Comparison of ENCODE assay signal across 8 cellular contexts in genomic region chr9:37415011-37415719, GRCh38. TPM values are rescaled to one million over a fixed set of nuclear protein-coding genes. Genes with fewer than 3 reads are reported as not detected.
DNase-seq lines count a peak whose midpoint lies in the region; ATAC-seq and TF ChIP-seq lines count a peak whose summit lies in the region.

No MANE protein-coding gene starts in this region.

- peaks cover 23% of the 10 kb centered on the region for H3F3A ChIP-seq in PC-9 (ENCODE audit: insufficient read depth, low read depth)

- H3K4me1 Mint-ChIP-seq in activated T-helper 1 cell treated with anti-CD3 and anti-CD28 coated beads, Interleukin-12 subunit alpha, Interleukin-12 subunit beta, Interleukin-2, Interleukin-4 antibody, amounts not matched to agents 30 ng/mL and 10 ng/mL and 1 ng/mL, durations not matched to agents 14 hours and 24 hours and 36 hours (ENCODE audit: low read depth): peaks cover 12% of the 10 kb centered on the region

- H3K4me3 ChIP-seq in HUES64 (ENCODE audit: low read length): peak overlapping the region; percentile 20
- no peak overlapping the region for H3K4me3 ChIP-seq in PC-9
- no peak overlapping the region for H3K4me3 ChIP-seq in neutrophil (ENCODE audit: low read depth in 1 of 2, low read length in 1 of 2)

- CTCF ChIA-PET in PC-9 (lab: Charles Lee): interaction anchor here (0.7 to 0.9 kb wide), 2 partner anchors 419 to 632 kb away, joined by 4 to 8 read pairs; no protein-coding TSS in a partner anchor

- DNase-seq in EH (ENCODE audit: low read depth) (peak; percentile 84), PC-9 (peak; percentile 70 to 71), fibroblast of the conjunctiva (ENCODE audit: low read depth) (peak; percentile 50), stromal cell of bone marrow (ENCODE audit: low read depth) (peak; percentile 46)
- DNase-seq in activated T-helper 1 cell treated with anti-CD3 and anti-CD28 coated beads, Interleukin-12 subunit alpha, Interleukin-12 subunit beta, Interleukin-2, Interleukin-4 antibody, amounts not matched to agents 30 ng/mL and 10 ng/mL and 1 ng/mL, durations not matched to agents 14 hours and 24 hours and 36 hours (ENCODE audit: low spot score): peak; percentile 69

- H3K9me2 ChIP-seq in PC-9 (ENCODE audit: insufficient read depth): no peaks in the 10 kb centered on the region

- peak overlapping the region; percentile 23 for H3K4me3 Mint-ChIP-seq in activated T-helper 1 cell treated with anti-CD3 and anti-CD28 coated beads, Interleukin-12 subunit alpha, Interleukin-12 subunit beta, Interleukin-2, Interleukin-4 antibody, amounts not matched to agents 30 ng/mL and 10 ng/mL and 1 ng/mL, durations not matched to agents 14 hours and 24 hours and 36 hours

- intact Hi-C loops in PC-9 (cut with micrococcal nuclease; ENCODE audit: unreplicated experiment): no loop called here
- intact Hi-C loops in activated T-helper 1 cell treated with anti-CD3 and anti-CD28 coated beads, Interleukin-12 subunit alpha, Interleukin-12 subunit beta, Interleukin-2, Interleukin-4 antibody, amounts not matched to agents 30 ng/mL and 10 ng/mL and 1 ng/mL, durations not matched to agents 14 hours and 24 hours and 36 hours (cut with micrococcal nuclease): loop anchor here (1.0 to 5.0 kb wide), 3 partner anchors 52 to 179 kb away; partner anchors contain the start of gene ZBTB5

- no peaks in the 10 kb centered on the region for H3K27me3 ChIP-seq in HUES64 (ENCODE audit: insufficient read depth, low read length)
- H3K27me3 ChIP-seq in PC-9 (ENCODE audit: insufficient read depth, low read depth): no peaks in the 10 kb centered on the region
- no peaks in the 10 kb centered on the region for H3K27me3 ChIP-seq in neutrophil

- POLR2A ChIA-PET in PC-9 (lab: Charles Lee; ENCODE audit: unreplicated experiment): interaction anchor here (0.7 kb wide), 1 partner anchor 11 kb away, joined by 3 read pairs; no protein-coding TSS in a partner anchor

- TF ChIP-seq CTCF in PC-9 (conservative IDR thresholded peaks at IDR 0.05) (peak; percentile 79), neutrophil (IDR thresholded peaks at IDR 0.05) (peak; percentile 78)

- no peaks in the 10 kb centered on the region for H3K36me3 ChIP-seq in HUES64 (ENCODE audit: insufficient read depth, low read length)
- H3K36me3 ChIP-seq in PC-9 (ENCODE audit: low read depth): no peaks in the 10 kb centered on the region
- no peaks in the 10 kb centered on the region for H3K36me3 ChIP-seq in neutrophil

- WGBS in HUES64: 22% methylated on average over 22 of the region's 22 CpGs

- peak overlapping the region; percentile 81 for H3K27ac ChIP-seq in HUES64 (ENCODE audit: low read depth, low read length)
- H3K27ac ChIP-seq in PC-9: 0 out of 2 replicates have a peak overlapping the region, but pooled peaks have one; percentile 27
- H3K27ac ChIP-seq in neutrophil: no peak overlapping the region

- peak overlapping the region; percentile 27; the same call in 1 of the 2 replicates for H3K9ac ChIP-seq in HUES64 (ENCODE audit: low read depth, low read length)

- H3K4me1 ChIP-seq in HUES64 (ENCODE audit: insufficient read depth, low read length): peaks cover 16% of the 10 kb centered on the region
- peaks cover 41% of the 10 kb centered on the region for H3K4me1 ChIP-seq in PC-9 (replicated peaks; ENCODE audit: insufficient read depth)
- H3K4me1 ChIP-seq in neutrophil (ENCODE audit: control insufficient read depth in 1 of 2, insufficient read depth in 1 of 2, low read depth in 1 of 2, low read length in 1 of 2): no peaks in the 10 kb centered on the region

- ATAC-seq in GM18519 (IDR thresholded peaks at IDR 0.05; ENCODE audit: low FRiP score, unreplicated experiment): no peak

- H4K20me1 ChIP-seq in PC-9 (ENCODE audit: insufficient read depth): no peaks in the 10 kb centered on the region

- H2AFZ ChIP-seq in PC-9: 0 out of 2 replicates have a peak overlapping the region, but pooled peaks have one; percentile 40

- H3K79me2 ChIP-seq in PC-9 (ENCODE audit: low read depth): no peaks in the 10 kb centered on the region

- H3K9me3 Mint-ChIP-seq in activated T-helper 1 cell treated with anti-CD3 and anti-CD28 coated beads, Interleukin-12 subunit alpha, Interleukin-12 subunit beta, Interleukin-2, Interleukin-4 antibody, amounts not matched to agents 30 ng/mL and 10 ng/mL and 1 ng/mL, durations not matched to agents 14 hours and 24 hours and 36 hours: no peaks in the 10 kb centered on the region

- BruUV-seq in PC-9 (replicated peaks; lab: Mats Ljungman, UMichigan): no TSS peak

- H3K9me3 ChIP-seq in HUES64 (ENCODE audit: insufficient read depth, low read depth, low read length): no peaks in the 10 kb centered on the region
- no peaks in the 10 kb centered on the region for H3K9me3 ChIP-seq in PC-9 (ENCODE audit: insufficient read depth, low read depth)
- no peaks in the 10 kb centered on the region for H3K9me3 ChIP-seq in neutrophil

- peaks cover 4% of the 10 kb centered on the region for H3K27me3 Mint-ChIP-seq in activated T-helper 1 cell treated with anti-CD3 and anti-CD28 coated beads, Interleukin-12 subunit alpha, Interleukin-12 subunit beta, Interleukin-2, Interleukin-4 antibody, amounts not matched to agents 30 ng/mL and 10 ng/mL and 1 ng/mL, durations not matched to agents 14 hours and 24 hours and 36 hours (ENCODE audit: insufficient read depth)

- H3K27ac Mint-ChIP-seq in activated T-helper 1 cell treated with anti-CD3 and anti-CD28 coated beads, Interleukin-12 subunit alpha, Interleukin-12 subunit beta, Interleukin-2, Interleukin-4 antibody, amounts not matched to agents 30 ng/mL and 10 ng/mL and 1 ng/mL, durations not matched to agents 14 hours and 24 hours and 36 hours: no peak overlapping the region

- H3K4me2 ChIP-seq in PC-9: peak overlapping the region; percentile 58; the same call in 1 of the 2 replicates

- H3K36me3 Mint-ChIP-seq in activated T-helper 1 cell treated with anti-CD3 and anti-CD28 coated beads, Interleukin-12 subunit alpha, Interleukin-12 subunit beta, Interleukin-2, Interleukin-4 antibody, amounts not matched to agents 30 ng/mL and 10 ng/mL and 1 ng/mL, durations not matched to agents 14 hours and 24 hours and 36 hours (ENCODE audit: low read depth): no peaks in the 10 kb centered on the region

RNA-seq across cellular contexts. Expression of gene GRHPR, which starts 7.3 kb away (rescaled TPM):
- 69.1 TPM for polyA plus RNA-seq in HUES64 (2013, experiment 1 of 2)
- 80.8 TPM for polyA plus RNA-seq in HUES64 (2013, experiment 2 of 2)
- 77.2 and 85.4 TPM in 2 replicates for total RNA-seq in PC-9 (2021)
- 74.8 and 75.7 TPM in 2 replicates for total RNA-seq in activated T-helper 1 cell treated with anti-CD3 and anti-CD28 coated beads, Interleukin-12 subunit alpha, Interleukin-12 subunit beta, Interleukin-2, Interleukin-4 antibody, amounts not matched to agents 30 ng/mL and 10 ng/mL and 1 ng/mL, durations not matched to agents 14 hours and 24 hours and 36 hours

RNA-seq across cellular contexts. Expression of gene ZBTB5, which starts 50.1 kb away (rescaled TPM):
- polyA plus RNA-seq in HUES64 (2013, experiment 1 of 2): 8.0 TPM
- polyA plus RNA-seq in HUES64 (2013, experiment 2 of 2): 11.5 TPM
- 7.7 and 8.8 TPM in 2 replicates for total RNA-seq in PC-9 (2021)
- total RNA-seq in activated T-helper 1 cell treated with anti-CD3 and anti-CD28 coated beads, Interleukin-12 subunit alpha, Interleukin-12 subunit beta, Interleukin-2, Interleukin-4 antibody, amounts not matched to agents 30 ng/mL and 10 ng/mL and 1 ng/mL, durations not matched to agents 14 hours and 24 hours and 36 hours: 9.6 and 11.2 TPM in 2 replicates
